In genomic region chr13:51959773-51960172, GRCh38 we compare ENCODE assay signal across 9 cellular contexts. TPM values are rescaled to one million over a fixed set of nuclear protein-coding genes. Genes with fewer than 3 reads are reported as not detected.
DNase-seq lines count a peak whose midpoint lies in the region; ATAC-seq and TF ChIP-seq lines count a peak whose summit lies in the region.
"Had no signal": no experiment of that assay in that cellular context is flagged by ENCODE, and none has a peak within 500 bp of the region (broad histone marks: within the 10 kb centered on the region; RNA-seq: fewer than 3 reads in every experiment).

No MANE protein-coding gene starts in this region.

- no peak overlapping the region for H3K4me3 Mint-ChIP-seq in glutamatergic neuron (ENCODE audit: unreplicated experiment)
- H3K4me3 Mint-ChIP-seq: natural killer cell had no signal

- peaks cover 1% of the 10 kb centered on the region for H3K36me3 Mint-ChIP-seq in glutamatergic neuron (ENCODE audit: unreplicated experiment)
- H3K36me3 Mint-ChIP-seq: natural killer cell had no signal

- intact Hi-C loops in left colon (cut with DNase I, micrococcal nuclease) = no loop called here

- no peak overlapping the region for H3K27ac Mint-ChIP-seq in glutamatergic neuron (ENCODE audit: unreplicated experiment)
- H3K27ac Mint-ChIP-seq: natural killer cell had no signal

- ATAC-seq in GM18870 (IDR thresholded peaks at IDR 0.05; ENCODE audit: unreplicated experiment) = peak; percentile 66
- ATAC-seq in GM21717 (IDR thresholded peaks at IDR 0.05; ENCODE audit: unreplicated experiment) = peak; percentile 78
- ATAC-seq in HG03457 (IDR thresholded peaks at IDR 0.05; ENCODE audit: unreplicated experiment) = peak; percentile 72
- ATAC-seq in left colon = peak; percentile 64
- ATAC-seq in esophagus mucosa = no peak

- H3K27me3 Mint-ChIP-seq in glutamatergic neuron (ENCODE audit: unreplicated experiment) = no peaks in the 10 kb centered on the region

- no peaks in the 10 kb centered on the region for H3K9me3 Mint-ChIP-seq in glutamatergic neuron (ENCODE audit: unreplicated experiment)
- H3K9me3 Mint-ChIP-seq: natural killer cell had no signal

- H3K4me1 Mint-ChIP-seq in glutamatergic neuron (ENCODE audit: low read depth, unreplicated experiment) = no peaks in the 10 kb centered on the region

- DNase-seq in left colon = peak; percentile 74
- DNase-seq in ureter (ENCODE audit: low spot score) = no peak
- DNase-seq in glutamatergic neuron = no peak
- no peak for DNase-seq in ecto neural progenitor cell (ENCODE audit: low spot score)
- DNase-seq: natural killer cell had no signal

- no peak for TF ChIP-seq CTCF in glutamatergic neuron (IDR thresholded peaks at IDR 0.05; ENCODE audit: partially characterized antibody, unreplicated experiment)

RNA-seq across cellular contexts. Expression of gene ATP7B, which starts 51.5 kb away (rescaled TPM):
- 10 to 100 TPM; 18.5 to 27.6 TPM for total RNA-seq in left colon
- 9.5 TPM for total RNA-seq in ureter
- 0.92 TPM for total RNA-seq in esophagus mucosa
- total RNA-seq in glutamatergic neuron (ENCODE audit: unreplicated experiment) = 17.4 TPM

RNA-seq across cellular contexts. Expression of gene ALG11, which starts 52.4 kb away (rescaled TPM):
- total RNA-seq in left colon = 10 to 100 TPM; 37.2 to 37.7 TPM
- total RNA-seq in ureter = 31.7 TPM
- 16.7 TPM for total RNA-seq in esophagus mucosa
- total RNA-seq in glutamatergic neuron (ENCODE audit: unreplicated experiment) = 46.4 TPM

Comparison
In these comparisons a context has a peak if more than half of its experiments do, and no peak if none do; other contexts are left out.
1. DNase-seq: peak in left colon (2 of 2); none in ureter (single experiment), glutamatergic neuron (single experiment) and ecto neural progenitor cell (single experiment).